ENCODE assay signal across 8 cellular contexts in genomic region chr1:154220970-154221814, GRCh38. TPM values are rescaled to one million over a fixed set of nuclear protein-coding genes. Genes with fewer than 3 reads are reported as not detected.
DNase-seq lines count a peak whose midpoint lies in the region; ATAC-seq, FAIRE-seq and TF ChIP-seq lines count a peak whose summit lies in the region.

No MANE protein-coding gene starts in this region.

- H3K27ac Mint-ChIP-seq in T-helper 1 cell treated with Interleukin-12 subunit alpha and Interleukin-12 subunit beta and Interleukin-4 antibody, amounts not matched to agents 30 μg/mL and 1 μg/mL, for 36 hours: peak overlapping the region; percentile 98

- no peaks in the 10 kb centered on the region for H3K27me3 Mint-ChIP-seq in T-helper 1 cell treated with Interleukin-12 subunit alpha and Interleukin-12 subunit beta and Interleukin-4 antibody, amounts not matched to agents 30 μg/mL and 1 μg/mL, for 36 hours (ENCODE audit: low read depth)

- peaks cover 57% of the 10 kb centered on the region for H3K36me3 Mint-ChIP-seq in T-helper 1 cell treated with Interleukin-12 subunit alpha and Interleukin-12 subunit beta and Interleukin-4 antibody, amounts not matched to agents 30 μg/mL and 1 μg/mL, for 36 hours (ENCODE audit: low read depth)

- 3% methylated on average over 23 of the region's 59 CpGs for WGBS in hepatocyte (ENCODE audit: low lambda C conversion rate, missing lambda C conversion rate)

- CTCF ChIA-PET in AG04449 (lab: Yijun Ruan, JAX): interaction anchor here (0.8 to 1.1 kb wide), 2 partner anchors 22 kb away, joined by 3 read pairs; no protein-coding TSS in a partner anchor

- no peaks in the 10 kb centered on the region for H3K36me3 ChIP-seq in hepatocyte (replicated peaks; ENCODE audit: insufficient read depth, low read depth)

- H3K9me3 Mint-ChIP-seq in T-helper 1 cell treated with Interleukin-12 subunit alpha and Interleukin-12 subunit beta and Interleukin-4 antibody, amounts not matched to agents 30 μg/mL and 1 μg/mL, for 36 hours: peaks cover 5% of the 10 kb centered on the region

- peaks cover 30% of the 10 kb centered on the region for H3K4me1 ChIP-seq in hepatocyte (ENCODE audit: insufficient read depth)

- POLR2A ChIA-PET in AG04449 (lab: Yijun Ruan, JAX): interaction anchor here (0.9 to 1.1 kb wide), 3 partner anchors 13 to 34 kb away, joined by 3 to 6 read pairs (median 5); no protein-coding TSS in a partner anchor

- FAIRE-seq in GM18507 (lab: Jason Lieb, UNC): no peak

- peaks cover 50% of the 10 kb centered on the region for H3K4me1 Mint-ChIP-seq in T-helper 1 cell treated with Interleukin-12 subunit alpha and Interleukin-12 subunit beta and Interleukin-4 antibody, amounts not matched to agents 30 μg/mL and 1 μg/mL, for 36 hours (ENCODE audit: low read depth)

- H3K27me3 ChIP-seq in hepatocyte: no peaks in the 10 kb centered on the region

- DNase-seq in AG04449 (ENCODE audit: low read depth, low spot score) (no peak), GM18507 (ENCODE audit: extremely low spot score, insufficient read length, low read depth) (peak; percentile 18), amniotic epithelial cell (ENCODE audit: low read depth) (peak; percentile 34), hepatocyte (ENCODE audit: low spot score) (peak; percentile 75), sciatic nerve (ENCODE audit: low spot score) (peak; percentile 84), kidney glomerular epithelial cell (lab: John Stamatoyannopoulos, UW) (no peak)

- intact Hi-C loops in sciatic nerve (cut with DNase I): no loop called here

- peaks cover 55% of the 10 kb centered on the region for H4K20me1 ChIP-seq in hepatocyte (ENCODE audit: insufficient read depth, poor library complexity, severe bottlenecking)

- TF ChIP-seq CTCF in AG04449 (IDR thresholded peaks at IDR 0.05; ENCODE audit: insufficient read depth, low read length, missing control alignments) (no peak), hepatocyte (IDR thresholded peaks at IDR 0.05; ENCODE audit: poor library complexity) (no peak)

- peak overlapping the region; percentile 96 for H3K4me3 Mint-ChIP-seq in T-helper 1 cell treated with Interleukin-12 subunit alpha and Interleukin-12 subunit beta and Interleukin-4 antibody, amounts not matched to agents 30 μg/mL and 1 μg/mL, for 36 hours

- peak overlapping the region; percentile 85 for H3K4me2 ChIP-seq in hepatocyte

- ATAC-seq in HG03460 (IDR thresholded peaks at IDR 0.05; ENCODE audit: unreplicated experiment): peak; percentile 8
- ATAC-seq in sciatic nerve: peak; percentile 37

- H2AFZ ChIP-seq in hepatocyte: peak overlapping the region; percentile 29

- H3K27ac ChIP-seq in hepatocyte: peak overlapping the region; percentile 100

- H3K9me3 ChIP-seq in hepatocyte (ENCODE audit: low read depth): no peaks in the 10 kb centered on the region

- H3K9me2 ChIP-seq in hepatocyte (replicated peaks; ENCODE audit: insufficient read depth): no peaks in the 10 kb centered on the region

- H3K79me2 ChIP-seq in hepatocyte: peaks cover 91% of the 10 kb centered on the region

- H3K4me3 ChIP-seq in AG04449 (ENCODE audit: low read depth, low read length) (peak overlapping the region; percentile 91), hepatocyte (peak overlapping the region; percentile 71)

RNA-seq across cellular contexts. Expression of gene UBAP2L, which starts 0.4 kb away (rescaled TPM):
- total RNA-seq in hepatocyte (83.5 and 103 TPM in 2 replicates), sciatic nerve (142 TPM)
- 119 and 132 TPM in 2 replicates for polyA plus RNA-seq in hepatocyte

RNA-seq across cellular contexts. Expression of gene CFAP141, which starts 15.1 kb away (rescaled TPM):
- not detected in 2 replicates for total RNA-seq in hepatocyte
- not detected in 2 replicates for polyA plus RNA-seq in hepatocyte
- total RNA-seq in sciatic nerve: not detected

RNA-seq across cellular contexts. Expression of gene TPM3, which starts 29.3 kb away (rescaled TPM):
- 440 and 441 TPM in 2 replicates for total RNA-seq in hepatocyte
- polyA plus RNA-seq in hepatocyte: 302 and 321 TPM in 2 replicates
- 229 TPM for total RNA-seq in sciatic nerve

RNA-seq across cellular contexts. Expression of gene HAX1, which starts 51.2 kb away (rescaled TPM):
- total RNA-seq in hepatocyte (80.0 and 86.9 TPM in 2 replicates), sciatic nerve (59.9 TPM)
- 95.1 and 104 TPM in 2 replicates for polyA plus RNA-seq in hepatocyte

Comparison
In these comparisons a context has a peak if more than half of its experiments do, and no peak if none do; other contexts are left out.
1. DNase-seq: peak in GM18507 (single experiment), amniotic epithelial cell (single experiment), hepatocyte (single experiment) and sciatic nerve (single experiment); none in AG04449 (single experiment) and kidney glomerular epithelial cell (single experiment).